In genomic region chr6:131353106-131353505, GRCh38 we compare ENCODE assay signal across 29 cellular contexts.
"Had no signal": no experiment of that assay in that cellular context is flagged by ENCODE, and none has a peak within 500 bp of the region (broad histone marks: within the 10 kb centered on the region; RNA-seq: fewer than 3 reads in every experiment).

No MANE protein-coding gene starts in this region.

- H3K4me3 ChIP-seq: neural progenitor cell, pancreas, psoas muscle, skin epidermis, smooth muscle cell, spleen, suprapubic skin, testis, tibial artery, transverse colon, upper lobe of right lung, uterus had no signal

- H3K4me2 ChIP-seq: neural progenitor cell, smooth muscle cell had no signal

- H3K27ac Mint-ChIP-seq: natural killer cell; nephron; neural progenitor cell; stimulated activated memory B cell treated with anti-CD40 and anti-IgM and Interleukin-4, amounts not matched to agents 10 μg/mL and 1 μg/mL and 100 μg/mL, for 72 hours; stimulated activated naive CD8-positive, alpha-beta T cell treated with anti-CD3 and anti-CD28 coated beads, Interleukin-15, amount 100 ng/mL, for 72 hours; type B pancreatic cell had no signal

- H3K4me1 ChIP-seq: pancreas, psoas muscle, spleen, suprapubic skin, testis, tibial artery, transverse colon, upper lobe of right lung, uterus had no signal

- H3K27me3 ChIP-seq: neural progenitor cell, pancreas, spleen, suprapubic skin, testis, tibial artery, transverse colon, upper lobe of right lung, uterus had no signal

- H2AFZ ChIP-seq: neural progenitor cell had no signal

- H3K9me3 Mint-ChIP-seq: natural killer cell; nephron; neural progenitor cell; stimulated activated memory B cell treated with anti-CD40 and anti-IgM and Interleukin-4, amounts not matched to agents 10 μg/mL and 1 μg/mL and 100 μg/mL, for 72 hours; stimulated activated naive CD8-positive, alpha-beta T cell treated with anti-CD3 and anti-CD28 coated beads, Interleukin-15, amount 100 ng/mL, for 72 hours; type B pancreatic cell had no signal

- H3K4me1 Mint-ChIP-seq: natural killer cell, nephron had no signal

- H3K27ac ChIP-seq: neural progenitor cell, pancreas, psoas muscle, skin epidermis, spleen, suprapubic skin, testis, tibial artery, transverse colon, upper lobe of right lung, uterus had no signal

- DNase-seq: naive thymus-derived CD4-positive, alpha-beta T cell; natural killer cell; occipital lobe; pancreas; psoas muscle; right cardiac atrium; spleen; stimulated activated CD4-positive, alpha-beta T cell treated with anti-CD3 and anti-CD28 coated beads, Interleukin-12 subunit alpha, Interleukin-12 subunit beta, amount 100 ng/mL, for 4 hours; stimulated activated CD4-positive, alpha-beta T cell treated with anti-CD3 and anti-CD28 coated beads, Interleukin-1b, Interleukin-23, amount 100 ng/mL, for 48 hours; stimulated activated CD4-positive, alpha-beta T cell treated with anti-CD3 and anti-CD28 coated beads, Interleukin-4, amount 100 ng/mL, for 1 hour; stimulated activated CD4-positive, alpha-beta T cell treated with anti-CD3 and anti-CD28 coated beads, Interleukin-4, amount 100 ng/mL, for 4 hours; stimulated activated CD8-positive, alpha-beta memory T cell treated with anti-CD3 and anti-CD28 coated beads, Interleukin-4, amount 100 ng/mL, for 48 hours; stimulated activated naive CD4-positive, alpha-beta T cell; stimulated activated naive CD8-positive, alpha-beta T cell treated with anti-CD3 and anti-CD28 coated beads, Interleukin-15, amount 100 ng/mL, for 72 hours; stimulated activated naive CD8-positive, alpha-beta T cell treated with anti-CD3 and anti-CD28 coated beads, Interleukin-15, Interleukin-2, amounts not matched to agents 100 U/mL and 50 U/mL, for 24 hours; substantia nigra; testis; tibial artery; transverse colon; upper lobe of right lung; uterus had no signal

- H3K27me3 Mint-ChIP-seq: naive thymus-derived CD4-positive, alpha-beta T cell; stimulated activated memory B cell treated with anti-CD40 and anti-IgM and Interleukin-4, amounts not matched to agents 10 μg/mL and 1 μg/mL and 100 μg/mL, for 72 hours; stimulated activated naive CD8-positive, alpha-beta T cell treated with anti-CD3 and anti-CD28 coated beads, Interleukin-15, amount 100 ng/mL, for 72 hours; type B pancreatic cell had no signal

- H3K4me3 Mint-ChIP-seq: naive thymus-derived CD4-positive, alpha-beta T cell; natural killer cell; nephron; neural progenitor cell; stimulated activated memory B cell treated with anti-CD40 and anti-IgM and Interleukin-4, amounts not matched to agents 10 μg/mL and 1 μg/mL and 100 μg/mL, for 72 hours; stimulated activated naive CD8-positive, alpha-beta T cell treated with anti-CD3 and anti-CD28 coated beads, Interleukin-15, amount 100 ng/mL, for 72 hours; type B pancreatic cell had no signal

- H3K36me3 ChIP-seq: neural progenitor cell, pancreas, spleen, suprapubic skin, tibial artery, transverse colon, upper lobe of right lung, uterus had no signal

- FAIRE-seq: pancreas had no signal

- ATAC-seq: naive thymus-derived CD4-positive, alpha-beta T cell; natural killer cell; pancreas; psoas muscle; right cardiac atrium; sciatic nerve; stimulated activated memory B cell treated with anti-CD40 and anti-IgM and Interleukin-4, amounts not matched to agents 10 μg/mL and 1 μg/mL and 100 μg/mL, for 72 hours; stimulated activated naive CD8-positive, alpha-beta T cell treated with anti-CD3 and anti-CD28 coated beads, Interleukin-15, amount 100 ng/mL, for 72 hours; stimulated activated naive CD8-positive, alpha-beta T cell treated with anti-CD3 and anti-CD28 coated beads, Interleukin-15, Interleukin-2, amounts not matched to agents 100 U/mL and 50 U/mL, for 24 hours; upper lobe of right lung had no signal

- H3K36me3 Mint-ChIP-seq: natural killer cell; neural progenitor cell; stimulated activated memory B cell treated with anti-CD40 and anti-IgM and Interleukin-4, amounts not matched to agents 10 μg/mL and 1 μg/mL and 100 μg/mL, for 72 hours; type B pancreatic cell had no signal

- H3K9ac ChIP-seq: neural progenitor cell had no signal

- H3K9me3 ChIP-seq: pancreas, psoas muscle, spleen, suprapubic skin, testis, tibial artery, transverse colon, upper lobe of right lung, uterus had no signal
